In the genomic region with DNA sequence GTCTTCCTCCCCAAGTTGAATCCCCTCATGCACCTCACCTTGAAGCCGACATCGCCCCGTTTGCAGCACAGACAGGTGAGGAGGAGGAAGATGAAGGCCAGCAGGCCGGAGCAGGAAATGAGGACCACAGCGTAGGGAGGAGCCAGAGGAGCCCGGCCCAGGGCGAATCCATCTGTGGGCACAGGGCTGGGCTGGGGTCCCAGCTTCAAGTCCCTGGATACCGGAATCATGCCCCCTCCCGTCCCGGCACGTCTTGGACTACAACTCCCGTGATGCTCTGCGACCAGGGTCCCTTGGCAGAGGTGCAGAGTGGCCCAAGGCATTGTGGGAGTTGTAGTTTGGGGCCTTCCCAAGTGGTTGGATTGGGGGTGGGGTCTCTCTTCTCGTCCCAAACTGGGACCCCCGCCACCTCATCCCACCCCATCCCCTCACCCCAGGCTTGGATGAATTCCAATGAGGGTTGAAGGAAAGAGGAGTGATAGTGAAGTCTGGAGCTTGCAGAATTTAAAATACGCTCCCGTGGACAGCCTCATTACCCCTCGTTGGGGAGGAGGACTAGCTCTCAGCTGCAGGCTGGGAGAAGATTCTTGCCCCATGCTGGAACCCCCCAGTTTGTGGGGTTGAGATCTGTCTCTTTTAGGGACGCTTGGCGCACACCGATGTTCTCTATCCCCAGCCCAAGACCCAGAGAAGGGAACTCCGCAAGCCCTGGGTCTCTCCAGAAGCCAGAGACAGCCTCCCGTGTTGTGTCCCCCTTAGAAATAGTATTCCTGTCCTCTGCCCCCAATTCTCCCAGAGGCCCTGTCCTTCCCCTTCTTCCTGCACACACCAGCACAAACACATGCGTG, we compare ENCODE assay signal across 8 cellular contexts. TPM values are rescaled to one million over a fixed set of nuclear protein-coding genes. Genes with fewer than 3 reads are reported as not detected.
DNase-seq lines count a peak whose midpoint lies in the region; ATAC-seq and TF ChIP-seq lines count a peak whose summit lies in the region.

No MANE protein-coding gene starts in this region.

- DNase-seq in GM10248 (ENCODE audit: extremely low spot score) (peak; percentile 73), NCI-H2029 (lab: John Stamatoyannopoulos, UW) (peak; percentile 23), choroid plexus epithelial cell (ENCODE audit: low read depth) (peak; percentile 61), left lobe of liver (ENCODE audit: low spot score) (peak; percentile 64)
- peak; percentile 76 to 80 for DNase-seq in activated CD4-positive, alpha-beta T cell treated with anti-CD3 and anti-CD28 coated beads for 4 hours
- peak; percentile 68 to 74 for DNase-seq in stimulated activated CD4-positive, alpha-beta T cell treated with anti-CD3 and anti-CD28 coated beads, Interleukin-2, amount 100 ng/mL, for 48 hours

- ATAC-seq in left lobe of liver (peak; percentile 84), GM21423 (IDR thresholded peaks at IDR 0.05; ENCODE audit: unreplicated experiment) (no peak), HG03457 (IDR thresholded peaks at IDR 0.05; ENCODE audit: unreplicated experiment) (no peak)

- no peak for TF ChIP-seq CTCF in GM10248 (IDR thresholded peaks at IDR 0.05; ENCODE audit: control extremely low read depth, extremely low read depth, low read depth, missing control alignments)
- no peak for TF ChIP-seq CTCF in choroid plexus epithelial cell (conservative IDR thresholded peaks at IDR 0.05; ENCODE audit: low read depth, low read length)

- POLR2A ChIA-PET in GM10248 (lab: Yijun Ruan, JAX) = no interaction called here

- CTCF ChIA-PET in GM10248 (lab: Yijun Ruan, JAX) = interaction anchor here (2.1 kb wide), 1 partner anchor 98 kb away, joined by 8 read pairs; no protein-coding TSS in a partner anchor

- H3K4me3 ChIP-seq in choroid plexus epithelial cell (ENCODE audit: low read depth, low read length) = no peak overlapping the region

RNA-seq across cellular contexts. Expression of a gene that starts 1.0 kb away (rescaled TPM):
- 0.43 TPM for total RNA-seq in left lobe of liver

RNA-seq across cellular contexts. Expression of a gene that starts 41.3 kb away (rescaled TPM):
- not detected for total RNA-seq in left lobe of liver

RNA-seq across cellular contexts. Expression of a gene that starts 41.5 kb away (rescaled TPM):
- 13.9 TPM for total RNA-seq in left lobe of liver

RNA-seq across cellular contexts. Expression of a gene that starts 55.3 kb away (rescaled TPM):
- total RNA-seq in left lobe of liver = 0.38 TPM

Comparison
In these comparisons a context has a peak if more than half of its experiments do, and no peak if none do; other contexts are left out.
1. DNase-seq: peak in every context shown above with its lines; median percentile 78 in activated CD4-positive, alpha-beta T cell treated with anti-CD3 and anti-CD28 coated beads for 4 hours; 73 in GM10248; 71 in stimulated activated CD4-positive, alpha-beta T cell treated with anti-CD3 and anti-CD28 coated beads, Interleukin-2, amount 100 ng/mL, for 48 hours; 64 in left lobe of liver; 61 in choroid plexus epithelial cell; 23 in NCI-H2029.